Comparison of ENCODE assay signal across 8 cellular contexts in the genomic region with DNA sequence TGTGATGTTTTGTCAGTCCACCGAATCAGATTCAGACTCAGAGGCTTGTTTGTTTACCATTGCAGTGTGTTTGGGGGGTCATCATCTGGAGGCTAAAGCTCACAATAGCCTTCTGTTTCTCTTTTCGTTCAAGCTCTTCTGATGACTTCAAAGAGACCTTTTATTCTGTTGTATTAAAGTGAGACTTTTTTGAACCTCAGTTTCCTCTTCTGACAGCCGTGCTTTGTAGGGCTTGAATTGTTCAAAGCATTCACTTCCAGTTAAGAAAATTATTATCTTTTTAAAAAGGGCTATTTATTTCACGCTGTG. TPM values are rescaled to one million over a fixed set of nuclear protein-coding genes. Genes with fewer than 3 reads are reported as not detected.
DNase-seq lines count a peak whose midpoint lies in the region; ATAC-seq and TF ChIP-seq lines count a peak whose summit lies in the region.

No MANE protein-coding gene starts in this region.

- H3K9me3 ChIP-seq in muscle layer of colon (ENCODE audit: low read length), result no peaks in the 10 kb centered on the region

- no peaks in the 10 kb centered on the region for H3K27me3 Mint-ChIP-seq in chondrocyte (ENCODE audit: low read depth)

- H3K9ac ChIP-seq in muscle layer of colon (ENCODE audit: low read length), result peak overlapping the region; percentile 67

- H3K4me3 ChIP-seq in AG04449 (ENCODE audit: low read depth, low read length), result peak overlapping the region; percentile 75
- H3K4me3 ChIP-seq in muscle layer of colon (ENCODE audit: low read depth in 1 of 2, low read length in 2 of 2), result peak overlapping the region; percentile 65 to 66

- TF ChIP-seq CTCF in AG04449 (IDR thresholded peaks at IDR 0.05; ENCODE audit: insufficient read depth, low read length, missing control alignments), result no peak
- no peak for TF ChIP-seq CTCF in chondrocyte (IDR thresholded peaks at IDR 0.05)

- peaks cover 37% of the 10 kb centered on the region for H3K4me1 Mint-ChIP-seq in chondrocyte (ENCODE audit: low read depth)

- POLR2A ChIA-PET in AG04449 (lab: Yijun Ruan, JAX), result no interaction called here

- H3K27ac Mint-ChIP-seq in chondrocyte (ENCODE audit: unreplicated experiment), result peak overlapping the region; percentile 97

- H3K36me3 Mint-ChIP-seq in chondrocyte (ENCODE audit: low read depth), result peaks cover 1% of the 10 kb centered on the region

- ATAC-seq in HG03135 (IDR thresholded peaks at IDR 0.05; ENCODE audit: unreplicated experiment) (no peak), GM21737 (IDR thresholded peaks at IDR 0.05; ENCODE audit: unreplicated experiment) (no peak)

- in situ Hi-C loops in KBM-7 (cut with MboI; ENCODE audit: low pct_unique_long_range_greater_than_20kb, low sequenced_read_pairs), result no loop called here

- H3K9me3 Mint-ChIP-seq in chondrocyte (ENCODE audit: low read depth), result no peaks in the 10 kb centered on the region

- H3K27me3 ChIP-seq in muscle layer of colon (ENCODE audit: control insufficient read depth in 1 of 2, insufficient read depth in 2 of 2, low read length in 2 of 2), result no peaks in the 10 kb centered on the region

- H3K36me3 ChIP-seq in muscle layer of colon (ENCODE audit: insufficient read depth, low read length), result no peaks in the 10 kb centered on the region

- peaks cover 31% of the 10 kb centered on the region for H3K4me1 ChIP-seq in muscle layer of colon (ENCODE audit: insufficient read depth, low read length)

- H3K27ac ChIP-seq in muscle layer of colon (ENCODE audit: low read depth, low read length), result peak overlapping the region; percentile 74

- CTCF ChIA-PET in AG04449 (lab: Yijun Ruan, JAX), result interaction anchor here (1.2 to 6.4 kb wide), 7 partner anchors 12 to 189 kb away, joined by 4 to 38 read pairs (median 4); a partner anchor contains a TSS

- H3K4me3 Mint-ChIP-seq in chondrocyte (ENCODE audit: unreplicated experiment), result peak overlapping the region; percentile 99

- DNase-seq in AG04449 (ENCODE audit: low read depth, low spot score), result no peak
- DNase-seq in KBM-7, result peak; percentile 22
- no peak for DNase-seq in chondrocyte (ENCODE audit: low spot score)
- DNase-seq in glomerular visceral epithelial cell (ENCODE audit: extremely low spot score), result no peak
- DNase-seq in NCI-H1694 (lab: John Stamatoyannopoulos, UW), result no peak

RNA-seq across cellular contexts. Expression of a gene that starts 1.3 kb away (rescaled TPM):
- total RNA-seq in chondrocyte, result 30.2 to 32.0 TPM (median 31.4 TPM) in 3 replicates

RNA-seq across cellular contexts. Expression of a gene that starts 27.6 kb away (rescaled TPM):
- 5.0 to 10.9 TPM (median 7.2 TPM) in 3 replicates for total RNA-seq in chondrocyte

RNA-seq across cellular contexts. Expression of a gene that starts 27.9 kb away (rescaled TPM):
- total RNA-seq in chondrocyte, result 11.2 to 16.0 TPM (median 14.2 TPM) in 3 replicates
